Comparison of ENCODE assay signal across 31 cellular contexts in the genomic region with DNA sequence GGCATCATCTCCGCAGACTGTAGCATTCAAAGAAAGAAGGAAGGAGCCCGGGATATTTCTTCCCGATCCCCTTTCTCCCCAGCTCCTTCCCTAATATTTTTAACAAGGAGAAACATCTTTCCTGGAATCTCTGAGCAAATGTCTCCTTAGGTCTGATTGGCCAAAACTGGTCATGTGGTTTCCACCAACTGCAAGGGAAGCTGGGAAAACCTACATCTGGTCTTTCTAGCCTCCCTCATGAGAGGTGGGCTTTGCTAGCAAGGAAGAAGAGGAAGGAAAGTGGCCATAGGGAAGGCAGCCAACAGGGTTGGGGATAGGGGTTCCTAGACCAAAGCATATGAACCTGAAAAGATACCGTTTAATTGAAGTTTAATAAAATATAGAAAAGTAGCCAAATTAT. TPM values are rescaled to one million over a fixed set of nuclear protein-coding genes. Genes with fewer than 3 reads are reported as not detected.
"Had no signal": no experiment of that assay in that cellular context is flagged by ENCODE, and none has a peak within 500 bp of the region (broad histone marks: within the 10 kb centered on the region; RNA-seq: fewer than 3 reads in every experiment).

No MANE protein-coding gene starts in this region.

- FAIRE-seq: astrocyte had no signal

- H3K27me3 ChIP-seq: adrenal gland, body of pancreas, breast epithelium had no signal

- DNase-seq: activated CD4-positive, alpha-beta T cell treated with anti-CD3 and anti-CD28 coated beads for 1 hour; activated CD4-positive, alpha-beta T cell treated with anti-CD3 and anti-CD28 coated beads for 48 hours; activated CD8-positive, alpha-beta T cell treated with anti-CD3 and anti-CD28 coated beads for 36 hours; activated gamma-delta T cell treated with Interleukin-2 at 50 U/mL for 16 hours; activated naive CD4-positive, alpha-beta T cell treated with anti-CD3 and anti-CD28 coated beads for 36 hours; activated T-cell treated with anti-CD3 and anti-CD28 coated beads, Interleukin-2, amount 50 U/mL, for 24 hours; adrenal gland; body of pancreas; IMR-90; Kasumi-1; KG1; MM.1S; MV-4-11; NCI-H1092; NCI-H1436 treated with DMSO at 0.1 percent for 48 hours; NCI-H2081; NCI-H345; SIG-M5; SW 1271; T-helper 1 cell; T1000 had no signal

- H3K27ac ChIP-seq: adrenal gland, body of pancreas, breast epithelium had no signal

- H3K4me1 ChIP-seq: adrenal gland, body of pancreas, breast epithelium had no signal

- H3K36me3 ChIP-seq: adrenal gland, breast epithelium had no signal

- ATAC-seq: activated CD8-positive, alpha-beta T cell treated with anti-CD3 and anti-CD28 coated beads for 36 hours; activated naive CD4-positive, alpha-beta T cell treated with anti-CD3 and anti-CD28 coated beads, Interleukin-2, amount 50 U/mL, for 72 hours; body of pancreas; Panc1 had no signal

- H3K36me3 Mint-ChIP-seq: activated naive CD4-positive, alpha-beta T cell treated with anti-CD3 and anti-CD28 coated beads, Interleukin-2, amount 50 U/mL, for 72 hours had no signal

- H3K9me3 Mint-ChIP-seq: activated CD8-positive, alpha-beta T cell treated with anti-CD3 and anti-CD28 coated beads for 36 hours; activated naive CD4-positive, alpha-beta T cell treated with anti-CD3 and anti-CD28 coated beads for 36 hours; activated naive CD4-positive, alpha-beta T cell treated with anti-CD3 and anti-CD28 coated beads, Interleukin-2, amount 50 U/mL, for 72 hours; activated T-cell treated with anti-CD3 and anti-CD28 coated beads, Interleukin-2, amount 50 U/mL, for 24 hours; activated T-helper 1 cell treated with anti-CD3 and anti-CD28 coated beads, Interleukin-12 subunit alpha, Interleukin-12 subunit beta, Interleukin-2, Interleukin-4 antibody, amounts not matched to agents 30 ng/mL and 10 ng/mL and 1 ng/mL, durations not matched to agents 14 hours and 24 hours and 36 hours had no signal

- H3K27ac Mint-ChIP-seq: activated CD8-positive, alpha-beta T cell treated with anti-CD3 and anti-CD28 coated beads for 36 hours; activated naive CD4-positive, alpha-beta T cell treated with anti-CD3 and anti-CD28 coated beads for 36 hours; activated naive CD4-positive, alpha-beta T cell treated with anti-CD3 and anti-CD28 coated beads, Interleukin-2, amount 50 U/mL, for 72 hours; activated T-cell treated with anti-CD3 and anti-CD28 coated beads, Interleukin-2, amount 50 U/mL, for 24 hours; activated T-helper 1 cell treated with anti-CD3 and anti-CD28 coated beads, Interleukin-12 subunit alpha, Interleukin-12 subunit beta, Interleukin-2, Interleukin-4 antibody, amounts not matched to agents 30 ng/mL and 10 ng/mL and 1 ng/mL, durations not matched to agents 14 hours and 24 hours and 36 hours had no signal

- H3K9me3 ChIP-seq: adrenal gland, body of pancreas, breast epithelium had no signal

- H3K4me3 ChIP-seq: adrenal gland, body of pancreas, breast epithelium had no signal

- H3K4me3 Mint-ChIP-seq: activated CD8-positive, alpha-beta T cell treated with anti-CD3 and anti-CD28 coated beads for 36 hours; activated naive CD4-positive, alpha-beta T cell treated with anti-CD3 and anti-CD28 coated beads for 36 hours; activated T-cell treated with anti-CD3 and anti-CD28 coated beads, Interleukin-2, amount 50 U/mL, for 24 hours; activated T-helper 1 cell treated with anti-CD3 and anti-CD28 coated beads, Interleukin-12 subunit alpha, Interleukin-12 subunit beta, Interleukin-2, Interleukin-4 antibody, amounts not matched to agents 30 ng/mL and 10 ng/mL and 1 ng/mL, durations not matched to agents 14 hours and 24 hours and 36 hours had no signal

RNA-seq across cellular contexts. Expression of a gene that starts 46.3 kb away (rescaled TPM):
- total RNA-seq: activated CD8-positive, alpha-beta memory T cell treated with anti-CD3 and anti-CD28 coated beads for 36 hours; activated CD8-positive, alpha-beta T cell treated with anti-CD3 and anti-CD28 coated beads for 36 hours; activated naive CD4-positive, alpha-beta T cell treated with anti-CD3 and anti-CD28 coated beads for 36 hours; activated naive CD4-positive, alpha-beta T cell treated with anti-CD3 and anti-CD28 coated beads, Interleukin-2, amount 50 U/mL, for 72 hours; activated T-helper 1 cell treated with anti-CD3 and anti-CD28 coated beads, Interleukin-12 subunit alpha, Interleukin-12 subunit beta, Interleukin-2, Interleukin-4 antibody, amounts not matched to agents 30 ng/mL and 10 ng/mL and 1 ng/mL, durations not matched to agents 14 hours and 24 hours and 36 hours; cardiac septum; IMR-90; NCI-H460; RPMI7951; T-helper 2 cell treated with Interferon-gamma antibody and Interleukin-4, amounts not matched to agents 100 ng/mL and 5 ng/mL, for 36 hours had no signal
- polyA plus RNA-seq: IMR-90 had no signal

RNA-seq across cellular contexts. Expression of a gene that starts 46.4 kb away (rescaled TPM):
- total RNA-seq: activated CD8-positive, alpha-beta memory T cell treated with anti-CD3 and anti-CD28 coated beads for 36 hours; activated CD8-positive, alpha-beta T cell treated with anti-CD3 and anti-CD28 coated beads for 36 hours; activated naive CD4-positive, alpha-beta T cell treated with anti-CD3 and anti-CD28 coated beads for 36 hours; activated naive CD4-positive, alpha-beta T cell treated with anti-CD3 and anti-CD28 coated beads, Interleukin-2, amount 50 U/mL, for 72 hours; activated T-helper 1 cell treated with anti-CD3 and anti-CD28 coated beads, Interleukin-12 subunit alpha, Interleukin-12 subunit beta, Interleukin-2, Interleukin-4 antibody, amounts not matched to agents 30 ng/mL and 10 ng/mL and 1 ng/mL, durations not matched to agents 14 hours and 24 hours and 36 hours; IMR-90; NCI-H460; RPMI7951; T-helper 2 cell treated with Interferon-gamma antibody and Interleukin-4, amounts not matched to agents 100 ng/mL and 5 ng/mL, for 36 hours had no signal
- polyA plus RNA-seq: IMR-90 had no signal

RNA-seq across cellular contexts. Expression of a gene that starts 51.2 kb away (rescaled TPM):
- total RNA-seq: activated CD8-positive, alpha-beta T cell treated with anti-CD3 and anti-CD28 coated beads for 36 hours; activated T-helper 1 cell treated with anti-CD3 and anti-CD28 coated beads, Interleukin-12 subunit alpha, Interleukin-12 subunit beta, Interleukin-2, Interleukin-4 antibody, amounts not matched to agents 30 ng/mL and 10 ng/mL and 1 ng/mL, durations not matched to agents 14 hours and 24 hours and 36 hours; breast epithelium; cardiac septum; IMR-90; NCI-H460; RPMI7951 had no signal
- polyA plus RNA-seq: IMR-90 had no signal
